ENCODE assay signal across 27 cellular contexts in genomic region chr10:59692113-59692512, GRCh38. TPM values are rescaled to one million over a fixed set of nuclear protein-coding genes. Genes with fewer than 3 reads are reported as not detected.
"Had no signal": no experiment of that assay in that cellular context is flagged by ENCODE, and none has a peak within 500 bp of the region (broad histone marks: within the 10 kb centered on the region; RNA-seq: fewer than 3 reads in every experiment).

No MANE protein-coding gene starts in this region.

- H3K27ac Mint-ChIP-seq: naive thymus-derived CD8-positive, alpha-beta T cell; natural killer cell treated with Interleukin-12 subunit alpha and Interleukin-12 subunit beta and Interleukin-15 and Interleukin-18, amount 100 ng/mL, for 72 hours; nephron progenitor cell; stimulated activated effector memory CD8-positive, alpha-beta T cell treated with anti-CD3 and anti-CD28 coated beads, Interleukin-12 subunit alpha, Interleukin-12 subunit beta, amount 100 ng/mL, for 72 hours; stimulated activated naive B cell treated with anti-CD40 and anti-IgM and Interleukin-4, amounts not matched to agents 10 μg/mL and 1 μg/mL and 100 μg/mL, for 72 hours; stimulated activated naive CD8-positive, alpha-beta T cell treated with anti-CD3 and anti-CD28 coated beads, Interleukin-15, Interleukin-2, amounts not matched to agents 100 ng/mL and 50 ng/mL, for 24 hours; type B pancreatic cell had no signal

- H3K4me1 ChIP-seq: pancreas, psoas muscle, right lobe of liver, sigmoid colon, stomach, thyroid gland, tibial nerve, upper lobe of right lung, uterus had no signal

- H3K9me3 Mint-ChIP-seq: natural killer cell treated with Interleukin-12 subunit alpha and Interleukin-12 subunit beta and Interleukin-15 and Interleukin-18, amount 100 ng/mL, for 72 hours; stimulated activated effector memory CD8-positive, alpha-beta T cell treated with anti-CD3 and anti-CD28 coated beads, Interleukin-12 subunit alpha, Interleukin-12 subunit beta, amount 100 ng/mL, for 72 hours; stimulated activated naive B cell treated with anti-CD40 and anti-IgM and Interleukin-4, amounts not matched to agents 10 μg/mL and 1 μg/mL and 100 μg/mL, for 72 hours; stimulated activated naive CD8-positive, alpha-beta T cell treated with anti-CD3 and anti-CD28 coated beads, Interleukin-15, Interleukin-2, amounts not matched to agents 100 ng/mL and 50 ng/mL, for 24 hours had no signal

- ATAC-seq: naive thymus-derived CD8-positive, alpha-beta T cell; natural killer cell treated with Interleukin-12 subunit alpha and Interleukin-12 subunit beta and Interleukin-15 and Interleukin-18, amount 100 ng/mL, for 72 hours; pancreas; psoas muscle; right cardiac atrium; stimulated activated effector memory CD8-positive, alpha-beta T cell treated with anti-CD3 and anti-CD28 coated beads, Interleukin-12 subunit alpha, Interleukin-12 subunit beta, amount 100 ng/mL, for 72 hours; stimulated activated naive B cell treated with anti-CD40 and anti-IgM and Interleukin-4, amounts not matched to agents 10 μg/mL and 1 μg/mL and 100 μg/mL, for 72 hours; upper lobe of right lung had no signal

- H3K27ac ChIP-seq: neutrophil, pancreas, psoas muscle, right lobe of liver, sigmoid colon, stomach, thoracic aorta, thyroid gland, tibial nerve, upper lobe of right lung, uterus had no signal

- H3K4me3 ChIP-seq: pancreas, psoas muscle, right lobe of liver, sigmoid colon, stomach, thoracic aorta, thyroid gland, tibial nerve, upper lobe of right lung, uterus had no signal

- H3K27me3 ChIP-seq: neutrophil, pancreas, right lobe of liver, sigmoid colon, stomach, thyroid gland, tibial nerve, upper lobe of right lung, uterus had no signal

- H3K4me1 Mint-ChIP-seq: nephron progenitor cell; neural crest cell; stimulated activated effector memory CD8-positive, alpha-beta T cell treated with anti-CD3 and anti-CD28 coated beads, Interleukin-12 subunit alpha, Interleukin-12 subunit beta, amount 100 ng/mL, for 72 hours had no signal

- H3K9me3 ChIP-seq: neutrophil, pancreas, psoas muscle, right lobe of liver, sigmoid colon, stomach, thoracic aorta, thyroid gland, tibial nerve, upper lobe of right lung, uterus had no signal

- H3K27me3 Mint-ChIP-seq: stimulated activated naive B cell treated with anti-CD40 and anti-IgM and Interleukin-4, amounts not matched to agents 10 μg/mL and 1 μg/mL and 100 μg/mL, for 72 hours; type B pancreatic cell had no signal

- DNase-seq: naive thymus-derived CD8-positive, alpha-beta T cell; nephron progenitor cell; nucleus accumbens; pancreas; psoas muscle; right cardiac atrium; right lobe of liver; sigmoid colon; small intestine; stimulated activated CD4-positive, alpha-beta T cell treated with anti-CD3 and anti-CD28 coated beads, Interleukin-15, amount 100 ng/mL, for 24 hours; stimulated activated CD4-positive, alpha-beta T cell treated with anti-CD3 and anti-CD28 coated beads, Interleukin-2, amount 100 ng/mL, for 24 hours; stimulated activated CD4-positive, alpha-beta T cell treated with anti-CD3 and anti-CD28 coated beads, Interleukin-2, amount 100 ng/mL, for 48 hours; stimulated activated CD4-positive, alpha-beta T cell treated with anti-CD3 and anti-CD28 coated beads, Interleukin-4, amount 100 ng/mL, for 24 hours; stimulated activated naive B cell treated with anti-CD40 and anti-IgM and Interleukin-4, amounts not matched to agents 10 μg/mL and 1 μg/mL and 100 μg/mL, for 72 hours; stimulated activated naive CD4-positive, alpha-beta T cell treated with Interleukin-2 at 50 U/mL for 16 hours; stomach; thyroid gland; upper lobe of right lung; uterus had no signal

- H3K36me3 ChIP-seq: neutrophil, pancreas, right lobe of liver, sigmoid colon, stomach, thoracic aorta, thyroid gland, tibial nerve, upper lobe of right lung, uterus had no signal

- H3K36me3 Mint-ChIP-seq: naive thymus-derived CD8-positive, alpha-beta T cell; natural killer cell treated with Interleukin-12 subunit alpha and Interleukin-12 subunit beta and Interleukin-15 and Interleukin-18, amount 100 ng/mL, for 72 hours; stimulated activated effector memory CD8-positive, alpha-beta T cell treated with anti-CD3 and anti-CD28 coated beads, Interleukin-12 subunit alpha, Interleukin-12 subunit beta, amount 100 ng/mL, for 72 hours; stimulated activated naive B cell treated with anti-CD40 and anti-IgM and Interleukin-4, amounts not matched to agents 10 μg/mL and 1 μg/mL and 100 μg/mL, for 72 hours had no signal

- H3K4me3 Mint-ChIP-seq: naive thymus-derived CD8-positive, alpha-beta T cell; natural killer cell treated with Interleukin-12 subunit alpha and Interleukin-12 subunit beta and Interleukin-15 and Interleukin-18, amount 100 ng/mL, for 72 hours; nephron progenitor cell; neural crest cell; stimulated activated effector memory CD8-positive, alpha-beta T cell treated with anti-CD3 and anti-CD28 coated beads, Interleukin-12 subunit alpha, Interleukin-12 subunit beta, amount 100 ng/mL, for 72 hours; stimulated activated naive B cell treated with anti-CD40 and anti-IgM and Interleukin-4, amounts not matched to agents 10 μg/mL and 1 μg/mL and 100 μg/mL, for 72 hours; stimulated activated naive CD8-positive, alpha-beta T cell treated with anti-CD3 and anti-CD28 coated beads, Interleukin-15, Interleukin-2, amounts not matched to agents 100 ng/mL and 50 ng/mL, for 24 hours; type B pancreatic cell had no signal

RNA-seq across cellular contexts. Expression of gene SLC16A9, which starts 17.5 kb away (rescaled TPM):
- total RNA-seq: naive thymus-derived CD8-positive, alpha-beta T cell had no signal
